ENCODE assay signal across 8 cellular contexts in the genomic region with DNA sequence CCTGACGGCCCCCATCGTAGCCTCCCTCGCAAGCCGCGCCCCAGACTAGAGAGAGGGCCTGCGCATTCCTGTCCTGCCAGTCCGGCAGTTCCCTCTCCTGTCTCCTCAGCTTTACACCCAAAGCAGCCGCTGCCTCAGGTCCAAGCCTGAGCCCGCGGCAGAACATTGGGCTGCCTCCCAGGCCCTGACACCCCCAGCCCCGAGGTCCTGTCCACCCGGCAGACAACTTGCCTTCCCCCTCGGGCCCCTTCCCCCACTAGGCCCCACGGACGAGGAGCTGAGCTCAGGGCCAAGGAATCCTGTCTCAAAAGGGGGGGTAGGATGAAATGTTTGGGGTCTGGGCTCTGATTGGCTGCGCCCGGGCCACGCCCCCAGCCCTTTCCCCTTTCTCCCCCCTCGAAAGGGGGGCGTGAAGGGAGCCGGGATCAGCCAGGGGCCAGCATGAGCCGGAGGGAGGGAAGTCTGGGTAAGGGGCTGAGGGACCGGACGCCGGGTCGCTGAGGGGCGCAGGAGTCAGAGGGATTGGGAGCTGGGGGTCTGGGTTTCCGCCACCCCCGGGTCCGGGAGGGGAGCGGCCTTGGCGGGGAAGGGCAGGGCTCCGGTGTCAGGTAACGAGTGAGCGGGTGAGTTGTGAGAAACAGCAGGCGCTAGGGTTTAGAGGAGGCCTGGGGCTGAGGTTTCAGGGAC. TPM values are rescaled to one million over a fixed set of nuclear protein-coding genes. Genes with fewer than 3 reads are reported as not detected.
DNase-seq lines count a peak whose midpoint lies in the region; ATAC-seq, FAIRE-seq and TF ChIP-seq lines count a peak whose summit lies in the region.

A gene with protein sequence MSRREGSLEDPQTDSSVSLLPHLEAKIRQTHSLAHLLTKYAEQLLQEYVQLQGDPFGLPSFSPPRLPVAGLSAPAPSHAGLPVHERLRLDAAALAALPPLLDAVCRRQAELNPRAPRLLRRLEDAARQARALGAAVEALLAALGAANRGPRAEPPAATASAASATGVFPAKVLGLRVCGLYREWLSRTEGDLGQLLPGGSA (plus strand): TSS at position 412 of the 687 bp plus-strand sequence. CDS start 30 bp downstream, at position 442.

- peaks cover 9% of the 10 kb centered on the region for H3K79me2 ChIP-seq in endothelial cell of umbilical vein (ENCODE audit: control insufficient read depth, insufficient read depth, low read length)

- no peak for TF ChIP-seq CTCF in endothelial cell of umbilical vein (IDR thresholded peaks at IDR 0.05; ENCODE audit: extremely low read depth in 1 of 2, insufficient read depth in 1 of 2, low read depth in 1 of 2, low read length in 2 of 2)
- TF ChIP-seq CTCF in thyroid gland (IDR thresholded peaks at IDR 0.05), result no peak

- ATAC-seq in memory B cell (ENCODE audit: low read depth) (no peak), GM18870 (IDR thresholded peaks at IDR 0.05; ENCODE audit: unreplicated experiment) (no peak)

- H3K27ac Mint-ChIP-seq in T-helper 1 cell treated with Interleukin-12 subunit alpha and Interleukin-12 subunit beta and Interleukin-4 antibody, amounts not matched to agents 30 μg/mL and 1 μg/mL, for 36 hours, result peak within 1 kb of the TSS; percentile 80
- peak within 1 kb of the TSS; percentile 83 for H3K27ac Mint-ChIP-seq in memory B cell

- peak within 1 kb of the TSS; percentile 46 for H3K9ac ChIP-seq in SK-N-MC (ENCODE audit: insufficient read length)
- H3K9ac ChIP-seq in endothelial cell of umbilical vein (replicated peaks; ENCODE audit: extremely low read depth, insufficient read depth, low read length), result peak within 1 kb of the TSS; percentile 66

- H3K9me3 Mint-ChIP-seq in T-helper 1 cell treated with Interleukin-12 subunit alpha and Interleukin-12 subunit beta and Interleukin-4 antibody, amounts not matched to agents 30 μg/mL and 1 μg/mL, for 36 hours, result no peaks in the 10 kb centered on the region
- H3K9me3 Mint-ChIP-seq in memory B cell, result no peaks in the 10 kb centered on the region

- FAIRE-seq in endothelial cell of umbilical vein (lab: Jason Lieb, UNC), result peak; percentile 37

- H3K27me3 ChIP-seq in endothelial cell of umbilical vein (ENCODE audit: control insufficient read depth in 2 of 2, insufficient read depth in 2 of 2, low read length in 2 of 2), result no peaks in the 10 kb centered on the region
- H3K27me3 ChIP-seq in thyroid gland, result no peaks in the 10 kb centered on the region

- CTCF ChIA-PET in endothelial cell of umbilical vein (lab: Charles Lee), result interaction anchor here (0.7 to 3.4 kb wide), 2 partner anchors 21 to 51 kb away, joined by 3 to 18 read pairs; no protein-coding TSS in a partner anchor

- H3K27me3 Mint-ChIP-seq in T-helper 1 cell treated with Interleukin-12 subunit alpha and Interleukin-12 subunit beta and Interleukin-4 antibody, amounts not matched to agents 30 μg/mL and 1 μg/mL, for 36 hours (ENCODE audit: low read depth), result no peaks in the 10 kb centered on the region
- H3K27me3 Mint-ChIP-seq in memory B cell, result no peaks in the 10 kb centered on the region

- H3K27ac ChIP-seq in SK-N-MC (peak within 1 kb of the TSS; percentile 85), endothelial cell of umbilical vein (ENCODE audit: insufficient read depth, low read depth, low read length) (peak within 1 kb of the TSS; percentile 69), thyroid gland (peak within 1 kb of the TSS; percentile 93 to 99 (median 97))

- H3K36me3 Mint-ChIP-seq in T-helper 1 cell treated with Interleukin-12 subunit alpha and Interleukin-12 subunit beta and Interleukin-4 antibody, amounts not matched to agents 30 μg/mL and 1 μg/mL, for 36 hours (ENCODE audit: low read depth), result peaks cover 2% of the 10 kb centered on the region
- H3K36me3 Mint-ChIP-seq in memory B cell, result peaks cover 2% of the 10 kb centered on the region

- peak within 1 kb of the TSS; percentile 67 for H3K4me3 Mint-ChIP-seq in T-helper 1 cell treated with Interleukin-12 subunit alpha and Interleukin-12 subunit beta and Interleukin-4 antibody, amounts not matched to agents 30 μg/mL and 1 μg/mL, for 36 hours
- H3K4me3 Mint-ChIP-seq in memory B cell, result peak within 1 kb of the TSS; percentile 85

- no peaks in the 10 kb centered on the region for H3K9me1 ChIP-seq in endothelial cell of umbilical vein (replicated peaks; ENCODE audit: control insufficient read depth, extremely low read depth, insufficient read depth, low read length)

- H3K36me3 ChIP-seq in SK-N-MC (ENCODE audit: insufficient read depth, low read length), result no peaks in the 10 kb centered on the region
- H3K36me3 ChIP-seq in endothelial cell of umbilical vein (ENCODE audit: control insufficient read depth in 2 of 2, extremely low read depth in 1 of 2, insufficient read depth in 2 of 2, low read length in 2 of 2), result no peaks in the 10 kb centered on the region
- no peaks in the 10 kb centered on the region for H3K36me3 ChIP-seq in thyroid gland

- peaks cover 43% of the 10 kb centered on the region for H3K4me1 Mint-ChIP-seq in T-helper 1 cell treated with Interleukin-12 subunit alpha and Interleukin-12 subunit beta and Interleukin-4 antibody, amounts not matched to agents 30 μg/mL and 1 μg/mL, for 36 hours (ENCODE audit: low read depth)
- peaks cover 41% of the 10 kb centered on the region for H3K4me1 Mint-ChIP-seq in memory B cell

- peaks cover 13% of the 10 kb centered on the region for H3K4me1 ChIP-seq in endothelial cell of umbilical vein (ENCODE audit: control insufficient read depth, extremely low read depth, insufficient read depth, low read length)
- H3K4me1 ChIP-seq in thyroid gland, result peaks cover 17 to 35% of the 10 kb centered on the region in 2 donors

- WGBS in thyroid gland, 2 donors, result 1 to 16% methylated on average over 25 to 34 of the region's 36 CpGs

- H3K4me2 ChIP-seq in endothelial cell of umbilical vein (ENCODE audit: insufficient read depth, low read length), result peak within 1 kb of the TSS; percentile 44

- intact Hi-C loops in endothelial cell of umbilical vein (cut with micrococcal nuclease), result no loop called here
- intact Hi-C loops in thyroid gland (cut with DNase I), result no loop called here

- H3K4me3 ChIP-seq in SK-N-MC (peak within 1 kb of the TSS; percentile 90), endothelial cell of umbilical vein (replicated peaks in 1 of 3; ENCODE audit: insufficient read depth in 1 of 3, low read depth in 1 of 3, low read length in 3 of 3) (peak within 1 kb of the TSS; percentile 24 to 44 (median 27)), thyroid gland (replicated peaks in 1 of 3) (peak within 1 kb of the TSS; percentile 30 to 69 (median 49))

- POLR2A ChIA-PET in endothelial cell of umbilical vein (lab: Charles Lee), result no interaction called here

- dilution Hi-C loops in endothelial cell of umbilical vein (cut with MboI; ENCODE audit: extremely low pct_ligation_motif_present, low sequenced_read_pairs), result no loop called here

- H2AFZ ChIP-seq in endothelial cell of umbilical vein (ENCODE audit: low read depth, low read length), result peak within 1 kb of the TSS; percentile 62

- no peak for DNase-seq in T-helper 1 cell
- no peak for DNase-seq in SK-N-MC (ENCODE audit: low read depth, low spot score)
- DNase-seq in endothelial cell of umbilical vein (ENCODE audit: low read depth, low spot score), result peak; percentile 66
- no peak for DNase-seq in memory B cell (ENCODE audit: low spot score in 2 of 2)
- peak; percentile 73 to 84 for DNase-seq in thyroid gland
- no peak for DNase-seq in LoVo (ENCODE audit: low spot score)

- H3K9me3 ChIP-seq in SK-N-MC (ENCODE audit: low read depth, low read length) (no peaks in the 10 kb centered on the region), endothelial cell of umbilical vein (replicated peaks; ENCODE audit: control insufficient read depth, insufficient read depth, low read length) (no peaks in the 10 kb centered on the region), thyroid gland (no peaks in the 10 kb centered on the region)

- BruUV-seq in endothelial cell of umbilical vein (replicated peaks; lab: Mats Ljungman, UMichigan), result no TSS peak

- no peak for TF ChIP-seq POLR2A in endothelial cell of umbilical vein (IDR thresholded peaks at IDR 0.05; ENCODE audit: low read depth, low read length)
- peak in 1 of 2 donors; percentile 57 for TF ChIP-seq POLR2A in thyroid gland (IDR thresholded peaks at IDR 0.05)

- no peaks in the 10 kb centered on the region for H4K20me1 ChIP-seq in endothelial cell of umbilical vein (replicated peaks; ENCODE audit: control insufficient read depth, extremely low read depth, insufficient read depth, low read length)

TF ChIP-seq in endothelial cell of umbilical vein, 7 proteins besides CTCF, POLR2A, EP300 and RAD21:
- TF ChIP-seq, protein P1, sequence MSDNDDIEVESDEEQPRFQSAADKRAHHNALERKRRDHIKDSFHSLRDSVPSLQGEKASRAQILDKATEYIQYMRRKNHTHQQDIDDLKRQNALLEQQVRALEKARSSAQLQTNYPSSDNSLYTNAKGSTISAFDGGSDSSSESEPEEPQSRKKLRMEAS (IDR thresholded peaks at IDR 0.05; ENCODE audit: insufficient read depth, insufficient read length), result no peak
- TF ChIP-seq FOS (IDR thresholded peaks at IDR 0.05; ENCODE audit: borderline replicate concordance, insufficient read depth, low read length) (no peak), JUN (IDR thresholded peaks at IDR 0.05; ENCODE audit: borderline replicate concordance, insufficient read depth, insufficient read length, low read depth) (no peak), GATA2 (IDR thresholded peaks at IDR 0.05; ENCODE audit: insufficient read depth, insufficient read length, low read depth, low read length) (no peak), POLR2AphosphoS5 (IDR thresholded peaks at IDR 0.05; ENCODE audit: insufficient read depth, low read depth, low read length) (no peak), MYC (IDR thresholded peaks at IDR 0.05; ENCODE audit: low read depth, low read length) (no peak), EZH2 (IDR thresholded peaks at IDR 0.05; ENCODE audit: borderline replicate concordance, low read depth, low read length, severe bottlenecking) (no peak)
TF ChIP-seq in endothelial cell of umbilical vein: peak in this region for 0.

RNA-seq across cellular contexts. Expression of the gene that starts here (rescaled TPM):
- 1.4 and 1.5 TPM in 2 replicates for total RNA-seq in endothelial cell of umbilical vein
- polyA plus RNA-seq in endothelial cell of umbilical vein, result 4.3 and 4.7 TPM in 2 replicates
- 1.7 and 2.5 TPM in 2 replicates for polyA plus RNA-seq in endothelial cell of umbilical vein (2011; cell fraction: cytosol; rRNA removed)
- 0.66 and 1.2 TPM in 2 replicates for polyA plus RNA-seq in endothelial cell of umbilical vein (2011; cell fraction: nucleus; rRNA removed)
- polyA plus RNA-seq in endothelial cell of umbilical vein (2012), result 0.43 and 0.98 TPM in 2 replicates
- polyA minus RNA-seq in endothelial cell of umbilical vein, result 2.1 and 3.7 TPM in 2 replicates
- polyA minus RNA-seq in endothelial cell of umbilical vein (2011; cell fraction: cytosol; rRNA and poly(A)+ RNA removed), result not detected
- 0.53 and 1.1 TPM in 2 replicates for polyA minus RNA-seq in endothelial cell of umbilical vein (2011; cell fraction: nucleus; rRNA and poly(A)+ RNA removed)
- 1 to 10 TPM; 2.6 to 7.5 (median 5.6) TPM for total RNA-seq in thyroid gland

Comparison
In these comparisons a context has a peak if more than half of its experiments do, and no peak if none do; other contexts are left out.
1. DNase-seq: peak in endothelial cell of umbilical vein (single experiment) and thyroid gland (2 of 2); none in T-helper 1 cell (0 of 5), SK-N-MC (single experiment), memory B cell (0 of 2) and LoVo (single experiment).
2. H3K4me3 ChIP-seq: peak in every context shown above with its lines; median percentile 90 in SK-N-MC; 49 in thyroid gland; 27 in endothelial cell of umbilical vein.
3. Peak in every context shown above with its lines, with median percentiles within 50 percentile points of each other: H3K27ac ChIP-seq.